13 cellular contexts compared by ENCODE assay signal in genomic region chr10:119252051-119252465, GRCh38. TPM values are rescaled to one million over a fixed set of nuclear protein-coding genes. Genes with fewer than 3 reads are reported as not detected.
DNase-seq lines count a peak whose midpoint lies in the region; ATAC-seq and TF ChIP-seq lines count a peak whose summit lies in the region.
"Had no signal": no experiment of that assay in that cellular context is flagged by ENCODE, and none has a peak within 500 bp of the region (broad histone marks: within the 10 kb centered on the region; RNA-seq: fewer than 3 reads in every experiment).

No MANE protein-coding gene starts in this region.

- H3K36me3 ChIP-seq in SJSA1 = no peaks in the 10 kb centered on the region
- H3K36me3 ChIP-seq in esophagus muscularis mucosa = peaks cover 0 to 6% (median 0%) of the 10 kb centered on the region in 4 donors
- no peaks in the 10 kb centered on the region for H3K36me3 ChIP-seq in mesodermal cell (ENCODE audit: control insufficient read depth, insufficient read depth, low read length)
- H3K36me3 ChIP-seq in MG63 = no peaks in the 10 kb centered on the region

- H3K36me3 Mint-ChIP-seq in type B pancreatic cell = no peaks in the 10 kb centered on the region

- H3K4me1 Mint-ChIP-seq in type B pancreatic cell (ENCODE audit: unreplicated experiment) = peaks cover 44% of the 10 kb centered on the region
- H3K4me1 Mint-ChIP-seq in stimulated activated naive CD8-positive, alpha-beta T cell treated with anti-CD3 and anti-CD28 coated beads, Interleukin-15, amount 100 ng/mL, for 72 hours = peaks cover 29% of the 10 kb centered on the region

- H3K4me1 ChIP-seq in SJSA1 (replicated peaks) (peaks cover 73% of the 10 kb centered on the region), esophagus muscularis mucosa (peaks cover 70 to 86% (median 80%) of the 10 kb centered on the region in 4 donors), mesodermal cell (ENCODE audit: control insufficient read depth, insufficient read depth, low read length, poor library complexity, severe bottlenecking) (peaks cover 50% of the 10 kb centered on the region)

- DNase-seq in SJSA1 (ENCODE audit: low read depth in 1 of 2, low spot score in 2 of 2) (no peak), esophagus muscularis mucosa (ENCODE audit: extremely low spot score) (no peak), type B pancreatic cell (ENCODE audit: extremely low spot score, unreplicated experiment) (no peak), MG63 (no peak)
- no peak for DNase-seq in stimulated activated naive CD8-positive, alpha-beta T cell treated with anti-CD3 and anti-CD28 coated beads, Interleukin-15, amount 100 ng/mL, for 72 hours
- DNase-seq: activated CD8-positive, alpha-beta memory T cell treated with anti-CD3 and anti-CD28 coated beads, Interleukin-2, amount 50 U/mL, for 48 hours; Karpas-422; NCI-H748 treated with DMSO at 0.1 percent for 48 hours had no signal

- 85% methylated on average over 2 of the region's 8 CpGs for WGBS in esophagus muscularis mucosa
- 79 to 81% methylated on average over 4 to 6 of the region's 8 CpGs for WGBS in mesodermal cell (ENCODE audit: insufficient coverage in 2 of 2), 2 experiments

- no peaks in the 10 kb centered on the region for H3K9me3 Mint-ChIP-seq in type B pancreatic cell
- H3K9me3 Mint-ChIP-seq in stimulated activated naive CD8-positive, alpha-beta T cell treated with anti-CD3 and anti-CD28 coated beads, Interleukin-15, amount 100 ng/mL, for 72 hours = peaks cover 0 to 4% of the 10 kb centered on the region in 2 donors
- H3K9me3 Mint-ChIP-seq: T-helper 2 cell treated with Interferon-gamma antibody and Interleukin-4, amounts not matched to agents 5 μg/mL and 100 μg/mL, for 36 hours had no signal

- H3K27me3 Mint-ChIP-seq in type B pancreatic cell = no peaks in the 10 kb centered on the region
- H3K27me3 Mint-ChIP-seq in stimulated activated naive CD8-positive, alpha-beta T cell treated with anti-CD3 and anti-CD28 coated beads, Interleukin-15, amount 100 ng/mL, for 72 hours = no peaks in the 10 kb centered on the region
- H3K27me3 Mint-ChIP-seq: stimulated activated naive CD8-positive, alpha-beta T cell treated with anti-CD3 and anti-CD28 coated beads, Interleukin-15, Interleukin-2, amounts not matched to agents 100 ng/mL and 50 ng/mL, for 24 hours had no signal

- H3K4me3 ChIP-seq in SJSA1 = no peak overlapping the region
- no peak overlapping the region for H3K4me3 ChIP-seq in esophagus muscularis mucosa
- H3K4me3 ChIP-seq in mesodermal cell (ENCODE audit: extremely low read depth, insufficient read depth, low read length, poor library complexity, severe bottlenecking) = no peak overlapping the region
- H3K4me3 ChIP-seq in MG63 = no peak overlapping the region
- H3K4me3 ChIP-seq: skin epidermis had no signal

- intact Hi-C loops in esophagus muscularis mucosa (cut with DNase I) = loop anchor here (5.0 kb wide), 1 partner anchor 45 kb away; the partner anchor contains the start of gene GRK5

- no peaks in the 10 kb centered on the region for H3K9me3 ChIP-seq in SJSA1 (replicated peaks)
- no peaks in the 10 kb centered on the region for H3K9me3 ChIP-seq in esophagus muscularis mucosa
- peaks cover 4% of the 10 kb centered on the region for H3K9me3 ChIP-seq in mesodermal cell (ENCODE audit: control insufficient read depth, low read length)
- H3K9me3 ChIP-seq in MG63 = no peaks in the 10 kb centered on the region

- H3K27ac Mint-ChIP-seq in type B pancreatic cell = no peak overlapping the region
- H3K27ac Mint-ChIP-seq in stimulated activated naive CD8-positive, alpha-beta T cell treated with anti-CD3 and anti-CD28 coated beads, Interleukin-15, amount 100 ng/mL, for 72 hours = peak overlapping the region in 1 of 2 donors; percentile 81
- H3K27ac Mint-ChIP-seq: T-helper 2 cell treated with Interferon-gamma antibody and Interleukin-4, amounts not matched to agents 5 μg/mL and 100 μg/mL, for 36 hours had no signal

- TF ChIP-seq CTCF in esophagus muscularis mucosa (IDR thresholded peaks at IDR 0.05) (peak in 1 of 3 experiments; percentile 46), type B pancreatic cell (conservative IDR thresholded peaks at IDR 0.05) (peak; percentile 62)

- peak overlapping the region; percentile 44 for H3K4me3 Mint-ChIP-seq in type B pancreatic cell
- H3K4me3 Mint-ChIP-seq in stimulated activated naive CD8-positive, alpha-beta T cell treated with anti-CD3 and anti-CD28 coated beads, Interleukin-15, amount 100 ng/mL, for 72 hours = no peak overlapping the region
- H3K4me3 Mint-ChIP-seq: stimulated activated naive CD8-positive, alpha-beta T cell treated with anti-CD3 and anti-CD28 coated beads, Interleukin-15, Interleukin-2, amounts not matched to agents 100 ng/mL and 50 ng/mL, for 24 hours; T-helper 2 cell treated with Interferon-gamma antibody and Interleukin-4, amounts not matched to agents 5 μg/mL and 100 μg/mL, for 36 hours had no signal

- no peaks in the 10 kb centered on the region for H3K27me3 ChIP-seq in SJSA1 (replicated peaks)
- no peaks in the 10 kb centered on the region for H3K27me3 ChIP-seq in esophagus muscularis mucosa
- no peaks in the 10 kb centered on the region for H3K27me3 ChIP-seq in MG63

- TF ChIP-seq EP300 in esophagus muscularis mucosa (IDR thresholded peaks at IDR 0.05) = no peak

- H3K27ac ChIP-seq in SJSA1 = peak overlapping the region; percentile 95
- peak overlapping the region; percentile 81 to 89 (median 84) for H3K27ac ChIP-seq in esophagus muscularis mucosa (replicated peaks in 1 of 4)
- H3K27ac ChIP-seq in mesodermal cell (ENCODE audit: low read depth, low read length, severe bottlenecking) = peak overlapping the region; percentile 97

- no peak for ATAC-seq in HG02885 (IDR thresholded peaks at IDR 0.05; ENCODE audit: poor library complexity, unreplicated experiment)
- ATAC-seq in stimulated activated naive CD8-positive, alpha-beta T cell treated with anti-CD3 and anti-CD28 coated beads, Interleukin-15, amount 100 ng/mL, for 72 hours = no peak

- no peak for TF ChIP-seq POLR2A in esophagus muscularis mucosa (IDR thresholded peaks at IDR 0.05; ENCODE audit: low read depth)

RNA-seq across cellular contexts. Expression of gene GRK5, which starts 44.7 kb away (rescaled TPM):
- 19.4 TPM in 2 replicates for total RNA-seq in SJSA1 (2014; rRNA removed; shearing (Covaris generic))
- total RNA-seq in esophagus muscularis mucosa (10 to 100 TPM; 39.6 to 64.4 (median 50.7) TPM), type B pancreatic cell (ENCODE audit: low replicate concordance) (10.8 and 24.8 TPM in 2 replicates)
- polyA plus RNA-seq in mesodermal cell (2013, experiment 1 of 2) = 23.7 TPM
- polyA plus RNA-seq in mesodermal cell (2013, experiment 2 of 2) = 20.1 TPM
- 18.3 and 22.8 TPM in 2 replicates for total RNA-seq in MG63 (2014; rRNA removed; shearing (Covaris generic); ENCODE audit: low replicate concordance)
